19 cellular contexts compared by ENCODE assay signal in genomic region chr21:15667010-15667409, GRCh38.
DNase-seq lines count a peak whose midpoint lies in the region; ATAC-seq and TF ChIP-seq lines count a peak whose summit lies in the region.
"Had no signal": no experiment of that assay in that cellular context is flagged by ENCODE, and none has a peak within 500 bp of the region (broad histone marks: within the 10 kb centered on the region; RNA-seq: fewer than 3 reads in every experiment).

No MANE protein-coding gene starts in this region.

- no peaks in the 10 kb centered on the region for H3K36me3 ChIP-seq in RWPE2 (ENCODE audit: low read depth)
- H3K36me3 ChIP-seq in osteoblast (ENCODE audit: insufficient read depth, low read length), result no peaks in the 10 kb centered on the region
- H3K36me3 ChIP-seq in H7 (replicated peaks; ENCODE audit: control insufficient read depth, insufficient read depth, low read length), result no peaks in the 10 kb centered on the region

- no peak overlapping the region for H3K4me3 Mint-ChIP-seq in nephron progenitor cell
- H3K4me3 Mint-ChIP-seq: natural killer cell treated with Interleukin-12 subunit alpha and Interleukin-12 subunit beta and Interleukin-15 and Interleukin-18, amount 100 ng/mL, for 72 hours; WTC11 had no signal

- peak; percentile 87 for DNase-seq in ELR (ENCODE audit: low read depth)
- DNase-seq in RWPE2 (ENCODE audit: low spot score), result no peak
- peak; percentile 80 for DNase-seq in fibroblast of mammary gland (ENCODE audit: low read depth)
- DNase-seq in osteoblast (ENCODE audit: insufficient read length, low spot score, missing footprints), result peak; percentile 27
- no peak for DNase-seq in T-helper 2 cell
- no peak for DNase-seq in H7
- no peak for DNase-seq in nephron progenitor cell
- DNase-seq: activated CD8-positive, alpha-beta memory T cell treated with anti-CD3 and anti-CD28 coated beads for 24 hours; amygdala; NCI-H2107; substantia nigra; T-helper 1 cell had no signal

- no peaks in the 10 kb centered on the region for H3K4me1 Mint-ChIP-seq in nephron progenitor cell
- H3K4me1 Mint-ChIP-seq: WTC11 had no signal

- no peak overlapping the region for H3K27ac Mint-ChIP-seq in nephron progenitor cell
- H3K27ac Mint-ChIP-seq: activated T-helper 2 cell treated with anti-CD3 and anti-CD28 coated beads, Interferon-gamma antibody, Interleukin-2, Interleukin-4, amounts not matched to agents 10 μg/mL and 5 μg/mL and 100 μg/mL, durations not matched to agents 14 hours and 24 hours and 36 hours; natural killer cell treated with Interleukin-12 subunit alpha and Interleukin-12 subunit beta and Interleukin-15 and Interleukin-18, amount 100 ng/mL, for 72 hours; WTC11 had no signal

- no peak overlapping the region for H3K4me3 ChIP-seq in RWPE2 (ENCODE audit: severe bottlenecking)
- H3K4me3 ChIP-seq in fibroblast of mammary gland (ENCODE audit: control insufficient read depth, low read depth, low read length), result no peak overlapping the region
- H3K4me3 ChIP-seq in osteoblast (ENCODE audit: insufficient read depth, low read length), result no peak overlapping the region
- no peak overlapping the region for H3K4me3 ChIP-seq in H7 (ENCODE audit: insufficient read depth, low read depth, low read length)
- H3K4me3 ChIP-seq: coronary artery, lung had no signal

- H3K36me3 Mint-ChIP-seq in nephron progenitor cell (ENCODE audit: low read depth), result no peaks in the 10 kb centered on the region
- H3K36me3 Mint-ChIP-seq: natural killer cell treated with Interleukin-12 subunit alpha and Interleukin-12 subunit beta and Interleukin-15 and Interleukin-18, amount 100 ng/mL, for 72 hours; WTC11 had no signal

- H3K9me3 Mint-ChIP-seq in nephron progenitor cell, result no peaks in the 10 kb centered on the region
- H3K9me3 Mint-ChIP-seq: activated T-helper 2 cell treated with anti-CD3 and anti-CD28 coated beads, Interferon-gamma antibody, Interleukin-2, Interleukin-4, amounts not matched to agents 10 μg/mL and 5 μg/mL and 100 μg/mL, durations not matched to agents 14 hours and 24 hours and 36 hours; natural killer cell treated with Interleukin-12 subunit alpha and Interleukin-12 subunit beta and Interleukin-15 and Interleukin-18, amount 100 ng/mL, for 72 hours; WTC11 had no signal

- H3K27ac ChIP-seq in RWPE2 (ENCODE audit: poor library complexity, severe bottlenecking) (peak overlapping the region; percentile 63), osteoblast (ENCODE audit: low read depth, low read length) (no peak overlapping the region)
- H3K27ac ChIP-seq: C4-2B, coronary artery had no signal

- no peaks in the 10 kb centered on the region for H3K27me3 ChIP-seq in RWPE2 (ENCODE audit: insufficient read depth, poor library complexity, severe bottlenecking)
- no peaks in the 10 kb centered on the region for H3K27me3 ChIP-seq in osteoblast (ENCODE audit: insufficient read depth, low read length)
- H3K27me3 ChIP-seq in H7 (ENCODE audit: control insufficient read depth, insufficient read depth, low read length), result no peaks in the 10 kb centered on the region

- peaks cover 7% of the 10 kb centered on the region for H3K27me3 Mint-ChIP-seq in nephron progenitor cell (ENCODE audit: low read depth, poor library complexity)

- TF ChIP-seq CTCF in RWPE2 (IDR thresholded peaks at IDR 0.05; ENCODE audit: poor library complexity, severe bottlenecking), result no peak
- TF ChIP-seq CTCF in fibroblast of mammary gland (conservative IDR thresholded peaks at IDR 0.05; ENCODE audit: control insufficient read depth, insufficient read depth, low read depth, low read length), result no peak
- TF ChIP-seq CTCF in osteoblast (IDR thresholded peaks at IDR 0.05; ENCODE audit: extremely low read depth, low read depth, low read length), result no peak
- no peak for TF ChIP-seq CTCF in nephron progenitor cell (IDR thresholded peaks at IDR 0.05)

- no peaks in the 10 kb centered on the region for H4K20me1 ChIP-seq in osteoblast (ENCODE audit: insufficient read depth, low read length)

- H3K9me3 ChIP-seq in RWPE2 (ENCODE audit: severe bottlenecking) (no peaks in the 10 kb centered on the region), osteoblast (ENCODE audit: low read depth, low read length) (no peaks in the 10 kb centered on the region)

- H2AFZ ChIP-seq in osteoblast (ENCODE audit: low read length), result no peak overlapping the region

- H3K4me2 ChIP-seq in osteoblast (ENCODE audit: insufficient read depth, low read length), result no peak overlapping the region

- peaks cover 16% of the 10 kb centered on the region for H3K4me1 ChIP-seq in RWPE2 (ENCODE audit: insufficient read depth, poor library complexity, severe bottlenecking)
- peaks cover 11% of the 10 kb centered on the region for H3K4me1 ChIP-seq in osteoblast (ENCODE audit: insufficient read depth, low read length)

- peak; percentile 95 for ATAC-seq in RWPE2 (ENCODE audit: low read depth)
- ATAC-seq in HG02678 (IDR thresholded peaks at IDR 0.05; ENCODE audit: unreplicated experiment), result no peak
- ATAC-seq: natural killer cell treated with Interleukin-12 subunit alpha and Interleukin-12 subunit beta and Interleukin-15 and Interleukin-18, amount 100 ng/mL, for 72 hours; WTC11 had no signal

- no peaks in the 10 kb centered on the region for H3K79me2 ChIP-seq in osteoblast (ENCODE audit: insufficient read depth, low read length)

Comparison
In these comparisons a context has a peak if more than half of its experiments do, and no peak if none do; other contexts are left out.
1. DNase-seq: peak in ELR (single experiment), fibroblast of mammary gland (single experiment) and osteoblast (single experiment); none in RWPE2 (single experiment), T-helper 2 cell (0 of 5), H7 (single experiment) and nephron progenitor cell (single experiment).